In genomic region chr1:37071829-37072228, GRCh38 we compare ENCODE assay signal across 23 cellular contexts. TPM values are rescaled to one million over a fixed set of nuclear protein-coding genes. Genes with fewer than 3 reads are reported as not detected.
DNase-seq lines count a peak whose midpoint lies in the region; ATAC-seq, FAIRE-seq and TF ChIP-seq lines count a peak whose summit lies in the region.
"Had no signal": no experiment of that assay in that cellular context is flagged by ENCODE, and none has a peak within 500 bp of the region (broad histone marks: within the 10 kb centered on the region; RNA-seq: fewer than 3 reads in every experiment).

No MANE protein-coding gene starts in this region.

- H2BK5ac ChIP-seq in mesendoderm (ENCODE audit: low read length) = no peak overlapping the region

- no peak overlapping the region for H3K9ac ChIP-seq in HepG2 (ENCODE audit: insufficient read depth, low read depth, low read length)
- no peak overlapping the region for H3K9ac ChIP-seq in mesendoderm (ENCODE audit: low read length)
- H3K9ac ChIP-seq: BLaER1, GM23248 had no signal

- no peaks in the 10 kb centered on the region for H3K4me1 Mint-ChIP-seq in immature natural killer cell

- H3K79me2 ChIP-seq in HepG2 (ENCODE audit: insufficient read depth, low read length) (no peaks in the 10 kb centered on the region), mesendoderm (ENCODE audit: control insufficient read depth, insufficient read depth, low read length) (no peaks in the 10 kb centered on the region)

- H2AK5ac ChIP-seq in mesendoderm (ENCODE audit: low read length) = no peak overlapping the region

- H3K23ac ChIP-seq in mesendoderm (ENCODE audit: low read length) = no peak overlapping the region

- H3K9me3 Mint-ChIP-seq in immature natural killer cell = no peaks in the 10 kb centered on the region
- H3K9me3 Mint-ChIP-seq: CD8-positive, alpha-beta T cell had no signal

- no peak overlapping the region for H2BK15ac ChIP-seq in mesendoderm (replicated peaks; ENCODE audit: low read depth)

- H2AFZ ChIP-seq in HepG2 (ENCODE audit: low read length) = no peak overlapping the region
- H2AFZ ChIP-seq: GM23248 had no signal

- no peak for FAIRE-seq in HepG2 (lab: Jason Lieb, UNC)
- FAIRE-seq: A204.1, D721Med, GM12891, GM19239 had no signal

- ATAC-seq in HepG2 (peak; percentile 52; the same call in 1 of the 3 replicates), right lobe of liver (no peak), HG02571 (IDR thresholded peaks at IDR 0.05; ENCODE audit: unreplicated experiment) (no peak)
- ATAC-seq: CD8-positive, alpha-beta T cell; HCT116 had no signal

- in situ Hi-C loops in HepG2 (cut with HindIII; ENCODE audit: extremely low pct_ligation_motif_present, low pct_unique_long_range_greater_than_20kb) = no loop called here

- POLR2A ChIA-PET in HepG2 (lab: Yijun Ruan, JAX) = no interaction called here

- H3K4me1 ChIP-seq in HepG2 (ENCODE audit: insufficient read depth, low read length) (no peaks in the 10 kb centered on the region), right lobe of liver (no peaks in the 10 kb centered on the region), mesendoderm (ENCODE audit: control insufficient read depth, low read depth, low read length) (no peaks in the 10 kb centered on the region)
- H3K4me1 ChIP-seq: SJSA1 had no signal

- H3K4me3 Mint-ChIP-seq in immature natural killer cell = no peak overlapping the region
- H3K4me3 Mint-ChIP-seq: CD8-positive, alpha-beta T cell had no signal

- H4K5ac ChIP-seq in mesendoderm (ENCODE audit: low read length) = no peak overlapping the region

- no peaks in the 10 kb centered on the region for H3K36me3 Mint-ChIP-seq in immature natural killer cell
- H3K36me3 Mint-ChIP-seq: CD8-positive, alpha-beta T cell had no signal

- no peak overlapping the region for H3K4me2 ChIP-seq in HepG2 (ENCODE audit: low read depth, low read length)
- H3K4me2 ChIP-seq in mesendoderm (ENCODE audit: low read length) = no peak overlapping the region
- H3K4me2 ChIP-seq: BLaER1 had no signal

- no peaks in the 10 kb centered on the region for H3K79me1 ChIP-seq in mesendoderm (ENCODE audit: low read length)

- intact Hi-C loops in HepG2 (cut with micrococcal nuclease; ENCODE audit: unreplicated experiment) (no loop called here), right lobe of liver (cut with DNase I) (no loop called here)

- TF ChIP-seq EP300 in HepG2 (IDR thresholded peaks at IDR 0.05; ENCODE audit: low read depth in 2 of 2, low read length in 2 of 2) (no peak), HepG2 (CRISPR knock-in tag; IDR thresholded peaks at IDR 0.05; ENCODE audit: borderline replicate concordance) (no peak)

- TF ChIP-seq POLR2A in HepG2 (IDR thresholded peaks at IDR 0.05; ENCODE audit: insufficient read depth in 1 of 2, low read depth in 2 of 2, low read length in 2 of 2) (no peak), right lobe of liver (IDR thresholded peaks at IDR 0.05) (no peak)

- TF ChIP-seq CTCF in HepG2 (CRISPR knock-in tag; IDR thresholded peaks at IDR 0.05) (no peak), right lobe of liver (IDR thresholded peaks at IDR 0.05) (no peak)

- no CpG with 5 or more reads among the region's 7 CpGs for WGBS in HepG2 (ENCODE audit: low lambda C conversion rate)
- 51% methylated on average over 4 of the region's 7 CpGs for WGBS in right lobe of liver (ENCODE audit: insufficient coverage, low coverage, low lambda C conversion rate, missing lambda C conversion rate)
- no CpG with 5 or more reads among the region's 7 CpGs for WGBS in mesendoderm (ENCODE audit: extremely low coverage, insufficient coverage, low lambda C conversion rate)

- no peaks in the 10 kb centered on the region for H3K9me3 ChIP-seq in HepG2 (ENCODE audit: low read length)
- H3K9me3 ChIP-seq in right lobe of liver = no peaks in the 10 kb centered on the region
- H3K9me3 ChIP-seq: BLaER1, SJSA1 had no signal

- DNase-seq in HepG2 (ENCODE audit: low spot score) (no peak), right lobe of liver (no peak), foreskin melanocyte (peak; percentile 57), mesendoderm (no peak), superior temporal gyrus (ENCODE audit: extremely low spot score) (peak; percentile 51), immature natural killer cell (no peak), SHP77 (lab: John Stamatoyannopoulos, UW) (no peak)
- DNase-seq: CD8-positive, alpha-beta T cell; GM23248; NCI-H1105; NCI-H1694; NCI-H2107; NCI-H510A; NCI-H748 treated with DMSO at 0.1 percent for 48 hours had no signal

- H2BK120ac ChIP-seq in mesendoderm (ENCODE audit: low read depth, low read length) = no peak overlapping the region

- no peak overlapping the region for H4K8ac ChIP-seq in mesendoderm (ENCODE audit: low read depth, low read length)

- H3K27ac ChIP-seq in HepG2 (ENCODE audit: extremely low read length, insufficient read depth, low read length) (no peak overlapping the region), right lobe of liver (no peak overlapping the region), mesendoderm (ENCODE audit: low read depth, low read length) (no peak overlapping the region)
- H3K27ac ChIP-seq: BLaER1, GM23248, RWPE1, SJSA1 had no signal

- H3K27me3 Mint-ChIP-seq in immature natural killer cell (ENCODE audit: low read depth in 3 of 3) = peaks cover 4 to 5% (median 4%) of the 10 kb centered on the region in 3 donors

- H3K27me3 ChIP-seq in HepG2 (ENCODE audit: control insufficient read depth in 1 of 2, insufficient read depth in 2 of 2, low read length in 2 of 2) = no peaks in the 10 kb centered on the region; a peak in 2 of 5 replicates
- no peaks in the 10 kb centered on the region for H3K27me3 ChIP-seq in right lobe of liver
- no peaks in the 10 kb centered on the region for H3K27me3 ChIP-seq in mesendoderm (ENCODE audit: insufficient read depth, low read length, poor library complexity)
- H3K27me3 ChIP-seq: BLaER1 had no signal

- BruUV-seq in HepG2 (replicated peaks; lab: Mats Ljungman, UMichigan) = no TSS peak

- H3K36me3 ChIP-seq in HepG2 (replicated peaks in 1 of 2; ENCODE audit: control insufficient read depth in 1 of 2, insufficient read depth in 2 of 2, low read length in 2 of 2) (no peaks in the 10 kb centered on the region), right lobe of liver (no peaks in the 10 kb centered on the region), mesendoderm (ENCODE audit: control insufficient read depth, insufficient read depth, low read length) (no peaks in the 10 kb centered on the region)
- H3K36me3 ChIP-seq: BLaER1, SJSA1 had no signal

- no peak overlapping the region for H3K18ac ChIP-seq in mesendoderm (ENCODE audit: low read length)

- CTCF ChIA-PET in HepG2 (lab: Yijun Ruan, JAX; ENCODE audit: low intra/inter-chr PET ratio, low total read pairs) = no interaction called here

- no peak overlapping the region for H3K4ac ChIP-seq in mesendoderm (ENCODE audit: low read depth, low read length)

- TF ChIP-seq RAD21 in HepG2 (CRISPR knock-in tag; IDR thresholded peaks at IDR 0.05) = no peak

- H3K56ac ChIP-seq in mesendoderm (ENCODE audit: low read length) = peak overlapping the region; percentile 7

- no peaks in the 10 kb centered on the region for H4K20me1 ChIP-seq in HepG2 (ENCODE audit: insufficient read depth, low read length)
- H4K20me1 ChIP-seq: BLaER1 had no signal

- H3K4me3 ChIP-seq in HepG2 (replicated peaks in 1 of 3; ENCODE audit: insufficient read depth in 1 of 3, low read depth in 2 of 3, low read length in 3 of 3) = no peak overlapping the region
- H3K4me3 ChIP-seq in right lobe of liver = no peak overlapping the region
- H3K4me3 ChIP-seq in mesendoderm (ENCODE audit: low read length) = no peak overlapping the region
- H3K4me3 ChIP-seq: BLaER1, GM23248, SJSA1 had no signal

- no peak overlapping the region for H3K27ac Mint-ChIP-seq in immature natural killer cell
- H3K27ac Mint-ChIP-seq: CD8-positive, alpha-beta T cell had no signal

TF ChIP-seq in HepG2, 621 proteins besides CTCF, POLR2A, EP300 and RAD21 (continues in another document):
- TF ChIP-seq NFATC3 (CRISPR knock-in tag; IDR thresholded peaks at IDR 0.05) (no peak), ZNF230 (CRISPR knock-in tag; IDR thresholded peaks at IDR 0.05) (no peak), MATR3 (CRISPR knock-in tag; IDR thresholded peaks at IDR 0.05) (no peak), ZNF781 (CRISPR knock-in tag; IDR thresholded peaks at IDR 0.05; ENCODE audit: borderline replicate concordance, not compliant biosample characterization) (no peak), KDM2A (CRISPR knock-in tag; IDR thresholded peaks at IDR 0.05; ENCODE audit: borderline replicate concordance, low read depth) (no peak), KLF9 (CRISPR knock-in tag; IDR thresholded peaks at IDR 0.05; ENCODE audit: low read depth) (no peak), ZNF235 (CRISPR knock-in tag; IDR thresholded peaks at IDR 0.05; ENCODE audit: borderline replicate concordance) (no peak), ZC3H13 (CRISPR knock-in tag; IDR thresholded peaks at IDR 0.05) (no peak)

RNA-seq across cellular contexts. Expression of gene GRIK3, which starts 37.5 kb away (rescaled TPM):
- total RNA-seq in HepG2 (2016; rRNA removed; fragmentation: Illumina TruSeq; extraction: Trizol) (not detected in 2 replicates), right lobe of liver (under 1 TPM in 1 of 6 experiments, not detected in 5; 0.07 TPM)
- not detected in 2 replicates for total RNA-seq in HepG2 (2016; cell fraction: cytosol; rRNA removed; fragmentation: Illumina TruSeq; extraction: Trizol; ENCODE audit: low read depth)
- total RNA-seq in HepG2 (2016; cell fraction: insoluble cytoplasmic fraction; rRNA removed; fragmentation: Illumina TruSeq; extraction: Trizol) = not detected in 2 replicates
- not detected in 2 replicates for total RNA-seq in HepG2 (2016; cell fraction: membrane; rRNA removed; fragmentation: Illumina TruSeq; extraction: Trizol)
- not detected in 2 replicates for total RNA-seq in HepG2 (2016; cell fraction: nucleus; rRNA removed; fragmentation: Illumina TruSeq; extraction: Trizol)
- polyA plus RNA-seq in HepG2 (2011; rRNA removed) (not detected in 2 replicates), immature natural killer cell (not detected)
- polyA plus RNA-seq in HepG2 (2011; cell fraction: cytosol; rRNA removed) = not detected in 2 replicates
- not detected in 2 replicates for polyA plus RNA-seq in HepG2 (2011; cell fraction: nucleus; rRNA removed)
- not detected in 2 replicates for polyA plus RNA-seq in HepG2 (2012)
- not detected in 2 replicates for polyA plus RNA-seq in HepG2 (2016; cell fraction: cytosol; fragmentation: Illumina TruSeq; extraction: Trizol; ENCODE audit: low read depth)
- not detected in 2 replicates for polyA plus RNA-seq in HepG2 (2016; cell fraction: insoluble cytoplasmic fraction; fragmentation: Illumina TruSeq; extraction: Trizol; ENCODE audit: low read depth)
- not detected in 2 replicates for polyA plus RNA-seq in HepG2 (2016; cell fraction: membrane; fragmentation: Illumina TruSeq; extraction: Trizol; ENCODE audit: low read depth)
- polyA plus RNA-seq in HepG2 (2016; cell fraction: nucleus; fragmentation: Illumina TruSeq; extraction: Trizol; ENCODE audit: insufficient read depth, low read depth) = not detected in 2 replicates
- polyA minus RNA-seq in HepG2 (2011; rRNA and poly(A)+ RNA removed; ENCODE audit: low replicate concordance) = not detected in 2 replicates
- polyA minus RNA-seq in HepG2 (2011; cell fraction: cytosol; rRNA and poly(A)+ RNA removed) = not detected in 2 replicates
- polyA minus RNA-seq in HepG2 (2011; cell fraction: nucleus; rRNA and poly(A)+ RNA removed) = not detected in 2 replicates
- polyA plus RNA-seq in mesendoderm (2013, experiment 1 of 2) = 1.2 TPM
- 1.1 TPM for polyA plus RNA-seq in mesendoderm (2013, experiment 2 of 2)
- total RNA-seq: CD8-positive, alpha-beta T cell; GM23248; SJSA1 had no signal
- polyA plus RNA-seq: GM23248 had no signal

Comparison
In these comparisons a context has a peak if more than half of its experiments do, and no peak if none do; other contexts are left out.
1. DNase-seq: peak in foreskin melanocyte (single experiment) and superior temporal gyrus (single experiment); none in HepG2 (single experiment), right lobe of liver (0 of 3), mesendoderm (single experiment), immature natural killer cell (0 of 3) and SHP77 (0 of 2).